ENCODE assay signal across 29 cellular contexts in genomic region chr3:58184309-58184981, GRCh38. TPM values are rescaled to one million over a fixed set of nuclear protein-coding genes. Genes with fewer than 3 reads are reported as not detected.
"Had no signal": no experiment of that assay in that cellular context is flagged by ENCODE, and none has a peak within 500 bp of the region (broad histone marks: within the 10 kb centered on the region; RNA-seq: fewer than 3 reads in every experiment).

No MANE protein-coding gene starts in this region.

- H3K4me3 Mint-ChIP-seq: activated CD4-positive, alpha-beta T cell treated with anti-CD3 and anti-CD28 coated beads, Interleukin-2, amount 10 ng/mL, durations not matched to agents 7 days and 5 days; activated CD8-positive, alpha-beta T cell treated with anti-CD3 and anti-CD28 coated beads for 36 hours; activated naive CD4-positive, alpha-beta T cell treated with anti-CD3 and anti-CD28 coated beads, Interleukin-2, amount 10 ng/mL, durations not matched to agents 7 days and 5 days; activated naive CD8-positive, alpha-beta T cell treated with anti-CD3 and anti-CD28 coated beads, Interleukin-2, amount 10 ng/mL, durations not matched to agents 7 days and 5 days; activated T-cell treated with anti-CD3 and anti-CD28 coated beads, Interleukin-2, amount 50 U/mL, for 72 hours; T-helper 1 cell treated with Interleukin-12 subunit alpha and Interleukin-12 subunit beta and Interleukin-4 antibody, amounts not matched to agents 30 μg/mL and 1 μg/mL, for 36 hours had no signal

- H3K27me3 ChIP-seq: adrenal gland, colonic mucosa, Peyer's patch, SJSA1 had no signal

- H3K36me3 Mint-ChIP-seq: activated naive CD4-positive, alpha-beta T cell treated with anti-CD3 and anti-CD28 coated beads, Interleukin-2, amount 10 ng/mL, durations not matched to agents 7 days and 5 days; activated naive CD8-positive, alpha-beta T cell treated with anti-CD3 and anti-CD28 coated beads, Interleukin-2, amount 10 ng/mL, durations not matched to agents 7 days and 5 days had no signal

- H3K4me3 ChIP-seq: adrenal gland, colonic mucosa, Peyer's patch, SJSA1 had no signal

- ATAC-seq: activated CD8-positive, alpha-beta T cell treated with anti-CD3 and anti-CD28 coated beads for 36 hours; activated T-cell treated with anti-CD3 and anti-CD28 coated beads, Interleukin-2, amount 50 U/mL, for 72 hours; SK-N-SH treated with all-trans-retinoic acid at 6 μM for 48 hours had no signal

- H3K27me3 Mint-ChIP-seq: activated CD8-positive, alpha-beta T cell treated with anti-CD3 and anti-CD28 coated beads for 36 hours had no signal

- H3K27ac ChIP-seq: adrenal gland, colonic mucosa, Peyer's patch, SJSA1 had no signal

- H3K36me3 ChIP-seq: adrenal gland, colonic mucosa, Peyer's patch, SJSA1 had no signal

- H3K4me1 ChIP-seq: adrenal gland, colonic mucosa had no signal

- H3K9me3 ChIP-seq: adrenal gland, colonic mucosa, Peyer's patch, SJSA1 had no signal

- H3K27ac Mint-ChIP-seq: activated CD4-positive, alpha-beta T cell treated with anti-CD3 and anti-CD28 coated beads, Interleukin-2, amount 10 ng/mL, durations not matched to agents 7 days and 5 days; activated CD8-positive, alpha-beta T cell treated with anti-CD3 and anti-CD28 coated beads for 36 hours; activated naive CD4-positive, alpha-beta T cell treated with anti-CD3 and anti-CD28 coated beads, Interleukin-2, amount 10 ng/mL, durations not matched to agents 7 days and 5 days; activated naive CD8-positive, alpha-beta T cell treated with anti-CD3 and anti-CD28 coated beads, Interleukin-2, amount 10 ng/mL, durations not matched to agents 7 days and 5 days; activated T-cell treated with anti-CD3 and anti-CD28 coated beads, Interleukin-2, amount 50 U/mL, for 72 hours; activated T-helper 2 cell treated with anti-CD3 and anti-CD28 coated beads, Interferon-gamma antibody, Interleukin-2, Interleukin-4, amounts not matched to agents 10 μg/mL and 5 μg/mL and 100 μg/mL, durations not matched to agents 14 hours and 24 hours and 36 hours; T-helper 1 cell treated with Interleukin-12 subunit alpha and Interleukin-12 subunit beta and Interleukin-4 antibody, amounts not matched to agents 30 μg/mL and 1 μg/mL, for 36 hours had no signal

- DNase-seq: activated CD4-positive, alpha-beta T cell treated with anti-CD3 and anti-CD28 coated beads, Interleukin-2, amount 10 ng/mL, durations not matched to agents 7 days and 5 days; activated CD4-positive, CD25-positive, alpha-beta regulatory T cell treated with anti-CD3 and anti-CD28 coated beads, Interleukin-2, amount 50 U/mL, for 72 hours; activated CD8-positive, alpha-beta memory T cell treated with anti-CD3 and anti-CD28 coated beads, Interleukin-2, amount 50 U/mL, for 4 hours; activated CD8-positive, alpha-beta T cell treated with anti-CD3 and anti-CD28 coated beads for 36 hours; activated gamma-delta T cell treated with Interleukin-2 at 50 U/mL for 16 hours; activated naive CD4-positive, alpha-beta T cell treated with anti-CD3 and anti-CD28 coated beads, Interleukin-2, amount 10 ng/mL, durations not matched to agents 7 days and 5 days; activated naive CD8-positive, alpha-beta T cell treated with anti-CD3 and anti-CD28 coated beads, Interleukin-2, amount 10 ng/mL, durations not matched to agents 7 days and 5 days; activated T-cell treated with anti-CD3 and anti-CD28 coated beads, Interleukin-2, amount 50 U/mL, for 72 hours; adrenal gland; anterior cingulate cortex; cerebellar nuclear complex; colonic mucosa; KG1; NCI-H1105; NCI-H1436; NCI-H187 treated with DMSO at 0.1 percent for 48 hours; NCI-H2081 treated with DMSO at 0.1 percent for 48 hours; NCI-H2171 treated with DMSO at 0.1 percent for 48 hours; NCI-H345; NCI-H510A; NCI-H526 treated with DMSO at 0.1 percent for 48 hours; Peyer's patch; SW 1271 had no signal

- H3K9me3 Mint-ChIP-seq: activated CD4-positive, alpha-beta T cell treated with anti-CD3 and anti-CD28 coated beads, Interleukin-2, amount 10 ng/mL, durations not matched to agents 7 days and 5 days; activated CD8-positive, alpha-beta T cell treated with anti-CD3 and anti-CD28 coated beads for 36 hours; activated naive CD4-positive, alpha-beta T cell treated with anti-CD3 and anti-CD28 coated beads, Interleukin-2, amount 10 ng/mL, durations not matched to agents 7 days and 5 days; activated naive CD8-positive, alpha-beta T cell treated with anti-CD3 and anti-CD28 coated beads, Interleukin-2, amount 10 ng/mL, durations not matched to agents 7 days and 5 days; activated T-cell treated with anti-CD3 and anti-CD28 coated beads, Interleukin-2, amount 50 U/mL, for 72 hours; activated T-helper 2 cell treated with anti-CD3 and anti-CD28 coated beads, Interferon-gamma antibody, Interleukin-2, Interleukin-4, amounts not matched to agents 10 μg/mL and 5 μg/mL and 100 μg/mL, durations not matched to agents 14 hours and 24 hours and 36 hours; T-helper 1 cell treated with Interleukin-12 subunit alpha and Interleukin-12 subunit beta and Interleukin-4 antibody, amounts not matched to agents 30 μg/mL and 1 μg/mL, for 36 hours had no signal

RNA-seq across cellular contexts. Expression of gene DNASE1L3, which starts 26.3 kb away (rescaled TPM):
- total RNA-seq: activated CD4-positive, alpha-beta T cell treated with anti-CD3 and anti-CD28 coated beads, Interleukin-2, amount 10 ng/mL, durations not matched to agents 7 days and 5 days; activated CD8-positive, alpha-beta T cell treated with anti-CD3 and anti-CD28 coated beads for 36 hours; activated naive CD8-positive, alpha-beta T cell treated with anti-CD3 and anti-CD28 coated beads, Interleukin-2, amount 10 ng/mL, durations not matched to agents 7 days and 5 days; activated T-cell treated with anti-CD3 and anti-CD28 coated beads, Interleukin-2, amount 50 U/mL, for 72 hours; activated T-helper 2 cell treated with anti-CD3 and anti-CD28 coated beads, Interferon-gamma antibody, Interleukin-2, Interleukin-4, amounts not matched to agents 10 μg/mL and 5 μg/mL and 100 μg/mL, durations not matched to agents 14 hours and 24 hours and 36 hours; LHCN-M2; MCF 10A; SJSA1 had no signal
